6 cellular contexts compared by ENCODE assay signal in the genomic region with DNA sequence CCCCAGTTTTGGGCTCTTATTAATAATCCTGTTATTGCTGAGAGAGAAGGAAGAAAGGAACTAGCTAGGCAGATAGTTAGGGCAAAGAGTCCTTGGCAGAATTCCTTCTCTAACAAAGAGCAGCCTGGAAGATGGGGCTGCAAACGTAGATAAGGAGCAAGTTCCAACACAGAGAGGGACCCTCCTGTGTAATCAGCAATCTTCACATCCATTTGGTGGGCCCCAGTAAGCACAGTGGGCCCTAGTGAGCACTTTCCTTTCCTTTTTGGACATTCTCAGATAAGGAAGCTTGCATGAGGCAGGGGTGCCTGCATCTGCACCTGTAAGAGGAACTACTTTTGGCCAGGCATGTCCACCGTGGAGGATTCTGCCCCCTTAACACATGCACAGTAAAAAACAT.
"Had no signal": no experiment of that assay in that cellular context is flagged by ENCODE, and none has a peak within 500 bp of the region (broad histone marks: within the 10 kb centered on the region; RNA-seq: fewer than 3 reads in every experiment).

No MANE protein-coding gene starts in this region.

- DNase-seq: KBM-7, KG1 had no signal

- ATAC-seq: HepG2 had no signal

- H3K4me2 ChIP-seq: KMS-11 had no signal

- H3K27ac ChIP-seq: HL-60, KMS-11 had no signal

- H3K9ac ChIP-seq: KMS-11 had no signal

- FAIRE-seq: HepG2, HTR-8/SVneo had no signal
